Comparison of ENCODE assay signal across 8 cellular contexts in the genomic region with DNA sequence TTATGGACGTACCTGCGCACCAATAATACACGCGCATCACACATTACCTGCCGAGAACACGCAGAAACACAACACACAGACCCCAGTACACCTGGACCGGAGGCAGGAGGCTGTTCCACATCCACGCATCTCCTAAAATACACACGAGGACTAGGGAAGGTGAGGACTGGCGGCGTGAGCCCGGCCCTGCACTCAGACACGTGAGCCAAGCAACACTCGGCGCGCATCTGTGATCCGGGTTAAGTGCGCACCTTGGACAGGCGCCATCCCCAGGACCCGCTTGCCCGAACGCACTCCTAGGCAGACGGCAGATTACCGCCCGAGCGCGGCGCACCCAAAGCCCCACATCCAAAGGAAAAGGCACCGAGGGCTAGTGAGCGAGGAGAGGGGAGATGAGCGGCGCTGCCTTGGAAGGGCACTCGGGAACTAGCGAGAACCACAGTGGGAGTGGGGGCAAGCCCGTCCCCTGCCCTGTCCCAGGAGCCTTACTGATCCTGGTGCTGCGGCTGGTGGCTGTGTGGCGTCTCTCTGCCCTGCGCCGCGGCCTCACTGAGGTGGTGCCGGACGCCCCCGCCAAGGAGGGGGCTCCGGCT. TPM values are rescaled to one million over a fixed set of nuclear protein-coding genes. Genes with fewer than 3 reads are reported as not detected.
A peak's percentile ranks its signal among the peaks of the same experiment; 100 is the strongest.
DNase-seq lines count a peak whose midpoint lies in the region; ATAC-seq and TF ChIP-seq lines count a peak whose summit lies in the region.

No MANE protein-coding gene starts in this region.

- H3K9me3 ChIP-seq in BLaER1 (no peaks in the 10 kb centered on the region), IMR-90 (ENCODE audit: control insufficient read depth, insufficient read depth, low read length) (0 out of 2 replicates have a peak, but pooled peaks cover 2% of the 10 kb centered on the region)

- no peaks in the 10 kb centered on the region for H3K36me3 ChIP-seq in BLaER1
- H3K36me3 ChIP-seq in IMR-90 (ENCODE audit: control insufficient read depth, insufficient read depth, low read length) = no peaks in the 10 kb centered on the region

- H3K9me3 Mint-ChIP-seq in activated CD8-positive, alpha-beta T cell treated with anti-CD3 and anti-CD28 coated beads for 36 hours = peaks cover 5% of the 10 kb centered on the region
- H3K9me3 Mint-ChIP-seq in nephron = peaks cover 7% of the 10 kb centered on the region

- H3K27me3 Mint-ChIP-seq in activated CD8-positive, alpha-beta T cell treated with anti-CD3 and anti-CD28 coated beads for 36 hours = peaks cover 29% of the 10 kb centered on the region
- peaks cover 63% of the 10 kb centered on the region for H3K27me3 Mint-ChIP-seq in nephron (ENCODE audit: low read depth)

- POLR2A ChIA-PET in IMR-90 (lab: Charles Lee; ENCODE audit: unreplicated experiment) = interaction anchor here (0.6 kb wide), 1 partner anchor 226 kb away, joined by 16 read pairs; no protein-coding TSS in a partner anchor
- POLR2A ChIA-PET in activated CD8-positive, alpha-beta T cell treated with anti-CD3 and anti-CD28 coated beads for 36 hours (lab: Charles Lee) = interaction anchor here (1.2 kb wide), 1 partner anchor 368 kb away, joined by 4 read pairs; no protein-coding TSS in a partner anchor

- H3K4me1 Mint-ChIP-seq in activated CD8-positive, alpha-beta T cell treated with anti-CD3 and anti-CD28 coated beads for 36 hours (ENCODE audit: low read depth) = peaks cover 16% of the 10 kb centered on the region
- peaks cover 10% of the 10 kb centered on the region for H3K4me1 Mint-ChIP-seq in nephron

- H3K27me3 ChIP-seq in BLaER1 = peaks cover 42% of the 10 kb centered on the region
- peaks cover 32% of the 10 kb centered on the region for H3K27me3 ChIP-seq in IMR-90 (ENCODE audit: control insufficient read depth, insufficient read depth, low read length)

- H2BK15ac ChIP-seq in IMR-90 (ENCODE audit: low read depth, low read length) = no peak overlapping the region

- ATAC-seq in GM19025 (IDR thresholded peaks at IDR 0.05; ENCODE audit: low read depth, unreplicated experiment) (peak; percentile 26), IMR-90 (ENCODE audit: low read depth) (peak; percentile 51), HG03457 (IDR thresholded peaks at IDR 0.05; ENCODE audit: unreplicated experiment) (no peak), HG02763 (IDR thresholded peaks at IDR 0.05; ENCODE audit: unreplicated experiment) (no peak)
- ATAC-seq in activated CD8-positive, alpha-beta T cell treated with anti-CD3 and anti-CD28 coated beads for 36 hours = peak; percentile 35

- peak overlapping the region; percentile 53 for H2AK9ac ChIP-seq in IMR-90 (replicated peaks; ENCODE audit: low read depth, low read length, poor library complexity)

- no peak overlapping the region for H3K9ac ChIP-seq in BLaER1
- H3K9ac ChIP-seq in IMR-90 (ENCODE audit: low read depth, low read length) = peak overlapping the region; percentile 34; the same call in 1 of the 2 replicates

- no peak for TF ChIP-seq POLR2A in IMR-90 (IDR thresholded peaks at IDR 0.05; ENCODE audit: low read depth, low read length)

- H3K4me3 Mint-ChIP-seq in activated CD8-positive, alpha-beta T cell treated with anti-CD3 and anti-CD28 coated beads for 36 hours = peak overlapping the region; percentile 80
- H3K4me3 Mint-ChIP-seq in nephron = peak overlapping the region; percentile 86 to 88 (median 87)

- no peak overlapping the region for H3K18ac ChIP-seq in IMR-90 (ENCODE audit: low read depth, low read length)

- H3K27ac ChIP-seq in BLaER1 = no peak overlapping the region
- H3K27ac ChIP-seq in IMR-90 (ENCODE audit: insufficient read depth, low read length) = no peak overlapping the region

- dilution Hi-C loops in IMR-90 (cut with HindIII; ENCODE audit: low sequenced_read_pairs, unreplicated experiment) = no loop called here

- no peak overlapping the region for H2BK120ac ChIP-seq in IMR-90 (ENCODE audit: low read depth, low read length)

- H2BK20ac ChIP-seq in IMR-90 (ENCODE audit: low read depth, low read length) = no peak overlapping the region

- H2BK5ac ChIP-seq in IMR-90 (ENCODE audit: low read depth, low read length, poor library complexity, severe bottlenecking) = no peak overlapping the region

- no peaks in the 10 kb centered on the region for H3K79me1 ChIP-seq in IMR-90 (ENCODE audit: low read depth in 1 of 2, low read length in 2 of 2)

- TF ChIP-seq RAD21 in IMR-90 (IDR thresholded peaks at IDR 0.05; ENCODE audit: low read length) = no peak

- H3K27ac Mint-ChIP-seq in activated CD8-positive, alpha-beta T cell treated with anti-CD3 and anti-CD28 coated beads for 36 hours = peak overlapping the region; percentile 61
- no peak overlapping the region for H3K27ac Mint-ChIP-seq in nephron

- CTCF ChIA-PET in IMR-90 (lab: Yijun Ruan, JAX) = interaction anchor here (0.6 kb wide), 1 partner anchor 83 kb away, joined by 3 read pairs; no protein-coding TSS in a partner anchor
- CTCF ChIA-PET in activated CD8-positive, alpha-beta T cell treated with anti-CD3 and anti-CD28 coated beads for 36 hours (lab: Charles Lee) = interaction anchor here (1.0 to 1.8 kb wide), 4 partner anchors 9 to 124 kb away, joined by 3 to 6 read pairs (median 4); no protein-coding TSS in a partner anchor

- no peak overlapping the region for H3K4ac ChIP-seq in IMR-90 (ENCODE audit: low read depth, low read length)

- H3K56ac ChIP-seq in IMR-90 (ENCODE audit: extremely low read depth, insufficient read depth, low read length) = no peak overlapping the region

- H3K23ac ChIP-seq in IMR-90 (ENCODE audit: low read depth, low read length) = 0 out of 2 replicates have a peak overlapping the region, but pooled peaks have one; percentile 42

- H3K36me3 Mint-ChIP-seq in activated CD8-positive, alpha-beta T cell treated with anti-CD3 and anti-CD28 coated beads for 36 hours (ENCODE audit: low read depth) = peaks cover 3% of the 10 kb centered on the region
- no peaks in the 10 kb centered on the region for H3K36me3 Mint-ChIP-seq in nephron (ENCODE audit: low read depth)

- DNase-seq in IMR-90 (no peak), fibroblast of mammary gland (ENCODE audit: low read depth) (peak; percentile 9)
- DNase-seq in activated CD8-positive, alpha-beta T cell treated with anti-CD3 and anti-CD28 coated beads for 36 hours = peak; percentile 50

- no peak overlapping the region for H4K5ac ChIP-seq in IMR-90 (ENCODE audit: low read depth, low read length)

- H3K4me3 ChIP-seq in BLaER1 (peak overlapping the region; percentile 10; the same call in 1 of the 2 replicates), IMR-90 (ENCODE audit: insufficient read depth, low read depth, low read length) (peak overlapping the region; percentile 34), fibroblast of mammary gland (ENCODE audit: control insufficient read depth, low read depth, low read length) (peak overlapping the region; percentile 40)

- WGBS in IMR-90 (ENCODE audit: extremely low coverage in 2 of 2, insufficient read length in 1 of 2), 2 experiments = 6% methylated on average over 31 of the region's 44 CpGs; no CpG with 5 or more reads in 1 of the 2 experiments

- intact Hi-C loops in IMR-90 (cut with micrococcal nuclease) = no loop called here
- intact Hi-C loops in activated CD8-positive, alpha-beta T cell treated with anti-CD3 and anti-CD28 coated beads for 36 hours (cut with micrococcal nuclease) = no loop called here

- H3K4me2 ChIP-seq in BLaER1 (peak overlapping the region; percentile 50), IMR-90 (ENCODE audit: low read depth, low read length) (peak overlapping the region; percentile 95)

- 0 out of 2 replicates have a peak, but pooled peaks cover 2% of the 10 kb centered on the region for H3K9me1 ChIP-seq in IMR-90 (ENCODE audit: insufficient read depth, low read length)

- BruUV-seq in IMR-90 (replicated peaks; lab: Mats Ljungman, UMichigan) = no TSS peak

- no peak overlapping the region for H3K14ac ChIP-seq in IMR-90 (replicated peaks; ENCODE audit: low read depth, low read length)

- H2AFZ ChIP-seq in IMR-90 (replicated peaks; ENCODE audit: low read length, poor library complexity) = peak overlapping the region; percentile 76

- H4K20me1 ChIP-seq in BLaER1 (peaks cover 28% of the 10 kb centered on the region), IMR-90 (ENCODE audit: insufficient read depth, low read length) (no peaks in the 10 kb centered on the region)

- in situ Hi-C loops in IMR-90 (cut with MboI; ENCODE audit: low sequenced_read_pairs) = no loop called here

- H4K8ac ChIP-seq in IMR-90 (ENCODE audit: low read depth in 2 of 2, low read length in 2 of 2) = no peak overlapping the region

- TF ChIP-seq CTCF in IMR-90 (conservative IDR thresholded peaks at IDR 0.05; ENCODE audit: low read depth, low read length) (no peak), fibroblast of mammary gland (conservative IDR thresholded peaks at IDR 0.05; ENCODE audit: control insufficient read depth, insufficient read depth, low read depth, low read length) (no peak), nephron (IDR thresholded peaks at IDR 0.05; ENCODE audit: unreplicated experiment in 3 of 3) (no peak)
- no peak for TF ChIP-seq CTCF in activated CD8-positive, alpha-beta T cell treated with anti-CD3 and anti-CD28 coated beads for 36 hours (IDR thresholded peaks at IDR 0.05)

- H2AK5ac ChIP-seq in IMR-90 (ENCODE audit: low read depth, low read length) = no peak overlapping the region

- H4K91ac ChIP-seq in IMR-90 (ENCODE audit: insufficient read depth, low read depth, low read length) = no peak overlapping the region

- 0 out of 2 replicates have a peak, but pooled peaks cover 12% of the 10 kb centered on the region for H3K4me1 ChIP-seq in BLaER1
- peaks cover 2% of the 10 kb centered on the region; the same call in 1 of the 2 replicates for H3K4me1 ChIP-seq in IMR-90 (ENCODE audit: control insufficient read depth, insufficient read depth, low read length)

RNA-seq across cellular contexts. Expression of a gene that starts 0.4 kb away (rescaled TPM):
- under 0.01 and 0.36 TPM in 2 replicates for total RNA-seq in IMR-90 (2012; rRNA removed)
- polyA plus RNA-seq in IMR-90 (2012; rRNA removed) = 0.21 and 0.40 TPM in 2 replicates
- polyA plus RNA-seq in IMR-90 (2012; cell fraction: cytosol; rRNA removed) = 0.08 and 0.20 TPM in 2 replicates
- 0.45 and 0.94 TPM in 2 replicates for polyA plus RNA-seq in IMR-90 (2012; cell fraction: nucleus; rRNA removed; ENCODE audit: low replicate concordance)
- total RNA-seq in activated CD8-positive, alpha-beta T cell treated with anti-CD3 and anti-CD28 coated beads for 36 hours = 1 to 10 TPM; 5.2 to 7.3 TPM

RNA-seq across cellular contexts. Expression of a gene that starts 19.2 kb away (rescaled TPM):
- total RNA-seq in IMR-90 (2012; rRNA removed) = 1.4 and 1.8 TPM in 2 replicates
- 1.7 TPM in 2 replicates for polyA plus RNA-seq in IMR-90 (2012; rRNA removed)
- polyA plus RNA-seq in IMR-90 (2012; cell fraction: cytosol; rRNA removed) = 1.2 and 1.4 TPM in 2 replicates
- polyA plus RNA-seq in IMR-90 (2012; cell fraction: nucleus; rRNA removed; ENCODE audit: low replicate concordance) = 2.0 and 4.2 TPM in 2 replicates
- total RNA-seq in activated CD8-positive, alpha-beta T cell treated with anti-CD3 and anti-CD28 coated beads for 36 hours = 1 to 10 TPM; 3.2 to 3.3 TPM

RNA-seq across cellular contexts. Expression of a gene that starts 33.1 kb away (rescaled TPM):
- total RNA-seq in IMR-90 (2012; rRNA removed) = not detected in 2 replicates
- polyA plus RNA-seq in IMR-90 (2012; rRNA removed) = not detected in 2 replicates
- polyA plus RNA-seq in IMR-90 (2012; cell fraction: cytosol; rRNA removed) = 0.16 TPM in 1 of 2 replicates, not detected in the other
- not detected in 2 replicates for polyA plus RNA-seq in IMR-90 (2012; cell fraction: nucleus; rRNA removed; ENCODE audit: low replicate concordance)
- total RNA-seq in activated CD8-positive, alpha-beta T cell treated with anti-CD3 and anti-CD28 coated beads for 36 hours = not detected

RNA-seq across cellular contexts. Expression of a gene that starts 34.1 kb away (rescaled TPM):
- total RNA-seq in IMR-90 (2012; rRNA removed) = 28.3 and 38.0 TPM in 2 replicates
- polyA plus RNA-seq in IMR-90 (2012; rRNA removed) = 41.9 and 43.6 TPM in 2 replicates
- 15.4 and 18.3 TPM in 2 replicates for polyA plus RNA-seq in IMR-90 (2012; cell fraction: cytosol; rRNA removed)
- polyA plus RNA-seq in IMR-90 (2012; cell fraction: nucleus; rRNA removed; ENCODE audit: low replicate concordance) = 30.3 and 56.5 TPM in 2 replicates
- total RNA-seq in activated CD8-positive, alpha-beta T cell treated with anti-CD3 and anti-CD28 coated beads for 36 hours = 1 to 10 TPM; 2.8 to 3.1 TPM

RNA-seq across cellular contexts. Expression of a gene that starts 38.3 kb away (rescaled TPM):
- 9.4 and 10.4 TPM in 2 replicates for total RNA-seq in IMR-90 (2012; rRNA removed)
- 6.0 and 7.3 TPM in 2 replicates for polyA plus RNA-seq in IMR-90 (2012; rRNA removed)
- polyA plus RNA-seq in IMR-90 (2012; cell fraction: cytosol; rRNA removed) = 1.8 and 3.2 TPM in 2 replicates
- polyA plus RNA-seq in IMR-90 (2012; cell fraction: nucleus; rRNA removed; ENCODE audit: low replicate concordance) = 6.3 and 10.0 TPM in 2 replicates
- 10 to 100 TPM; 48.7 to 49.2 TPM for total RNA-seq in activated CD8-positive, alpha-beta T cell treated with anti-CD3 and anti-CD28 coated beads for 36 hours

Comparison
In these comparisons a context has a peak if more than half of its experiments do, and no peak if none do; other contexts are left out.
1. ATAC-seq: peak in GM19025 (single experiment), IMR-90 (single experiment) and activated CD8-positive, alpha-beta T cell treated with anti-CD3 and anti-CD28 coated beads for 36 hours (single experiment); none in HG03457 (single experiment) and HG02763 (single experiment).
2. Peak in every context shown above with its lines, with median percentiles within 50 percentile points of each other: H3K4me3 ChIP-seq.